34 cellular contexts compared by ENCODE assay signal in the genomic region with DNA sequence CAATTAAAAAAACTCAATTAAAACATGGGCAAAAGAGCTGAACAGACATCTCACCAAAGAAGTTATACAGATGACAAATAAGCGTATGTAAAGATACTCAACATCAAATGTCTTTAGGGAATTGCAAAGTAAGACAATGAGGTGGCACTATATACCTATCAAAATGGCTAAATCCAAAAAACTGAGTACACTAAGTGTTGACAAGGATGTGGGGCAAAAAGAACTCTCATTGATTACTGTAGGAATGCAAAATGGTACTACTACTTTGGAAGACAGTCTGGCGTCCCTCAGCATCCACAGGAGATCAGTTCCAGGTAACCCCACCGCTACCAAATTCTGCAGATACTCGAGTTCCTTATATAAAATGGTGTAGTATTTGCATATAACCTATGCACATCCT.
"Had no signal": no experiment of that assay in that cellular context is flagged by ENCODE, and none has a peak within 500 bp of the region (broad histone marks: within the 10 kb centered on the region; RNA-seq: fewer than 3 reads in every experiment).

No MANE protein-coding gene starts in this region.

- FAIRE-seq: astrocyte, TTC549 had no signal

- H3K4me1 ChIP-seq: body of pancreas had no signal

- H3K27me3 ChIP-seq: adrenal gland, body of pancreas, brain microvascular endothelial cell, breast epithelium had no signal

- H3K9me3 ChIP-seq: body of pancreas, breast epithelium had no signal

- H3K4me3 ChIP-seq: adrenal gland, body of pancreas, breast epithelium had no signal

- H3K36me3 ChIP-seq: adrenal gland, brain microvascular endothelial cell, breast epithelium had no signal

- ATAC-seq: activated CD8-positive, alpha-beta T cell treated with anti-CD3 and anti-CD28 coated beads for 36 hours; activated naive CD4-positive, alpha-beta T cell treated with anti-CD3 and anti-CD28 coated beads, Interleukin-2, amount 50 U/mL, for 72 hours; activated T-cell treated with anti-CD3 and anti-CD28 coated beads, Interleukin-2, amount 50 U/mL, for 4 hours; activated T-cell treated with anti-CD3 and anti-CD28 coated beads, Interleukin-2, amount 50 U/mL, for 72 hours; activated T-helper 17 cell treated with anti-CD3 and anti-CD28 coated beads, Interleukin-2, amount 50 U/mL, for 72 hours; body of pancreas had no signal

- DNase-seq: activated B cell treated with CpG ODN at 0.5 μM for 24 hours; activated CD4-positive, alpha-beta memory T cell treated with anti-CD3 and anti-CD28 coated beads for 36 hours; activated CD4-positive, alpha-beta T cell treated with anti-CD3 and anti-CD28 coated beads for 4 hours; activated CD4-positive, alpha-beta T cell treated with anti-CD3 and anti-CD28 coated beads, Interleukin-2, amount 10 ng/mL, durations not matched to agents 24 days and 14 days; activated CD4-positive, alpha-beta T cell treated with anti-CD3 and anti-CD28 coated beads, Interleukin-2, amount 50 U/mL, for 1 hour; activated CD4-positive, alpha-beta T cell treated with anti-CD3 and anti-CD28 coated beads, Interleukin-2, amount 50 U/mL, for 4 hours; activated CD4-positive, CD25-positive, alpha-beta regulatory T cell treated with anti-CD3 and anti-CD28 coated beads, Interleukin-2, amount 50 U/mL, for 72 hours; activated CD8-positive, alpha-beta memory T cell treated with anti-CD3 and anti-CD28 coated beads, Interleukin-2, amount 50 U/mL, for 4 hours; activated CD8-positive, alpha-beta T cell treated with anti-CD3 and anti-CD28 coated beads for 36 hours; activated effector memory CD4-positive, alpha-beta T cell treated with anti-CD3 and anti-CD28 coated beads, Interleukin-2, amount 50 U/mL, for 16 hours; activated gamma-delta T cell treated with Interleukin-2 at 50 U/mL for 16 hours; activated naive CD4-positive, alpha-beta T cell; activated naive CD4-positive, alpha-beta T cell treated with anti-CD3 and anti-CD28 coated beads for 36 hours; activated naive CD4-positive, alpha-beta T cell treated with anti-CD3 and anti-CD28 coated beads, Interleukin-2, amount 50 U/mL, for 16 hours; activated naive CD8-positive, alpha-beta T cell treated with anti-CD3 and anti-CD28 coated beads for 36 hours; activated T-cell treated with anti-CD3 and anti-CD28 coated beads for 4 hours; activated T-cell treated with anti-CD3 and anti-CD28 coated beads, Interleukin-2, amount 50 U/mL, for 1 hour; activated T-cell treated with anti-CD3 and anti-CD28 coated beads, Interleukin-2, amount 50 U/mL, for 4 hours; activated T-cell treated with anti-CD3 and anti-CD28 coated beads, Interleukin-2, amount 50 U/mL, for 72 hours; adrenal gland; amniotic stem cell; aorta; body of pancreas; brain microvascular endothelial cell; caudate nucleus; cerebellar nuclear complex; T-helper 2 cell; T-helper 9 cell had no signal

- H3K27ac ChIP-seq: adrenal gland, body of pancreas, brain microvascular endothelial cell, breast epithelium, VCaP had no signal
